25 cellular contexts compared by ENCODE assay signal in genomic region chr3:31571325-31571724, GRCh38.
"Had no signal": no experiment of that assay in that cellular context is flagged by ENCODE, and none has a peak within 500 bp of the region (broad histone marks: within the 10 kb centered on the region; RNA-seq: fewer than 3 reads in every experiment).

No MANE protein-coding gene starts in this region.

- ATAC-seq: activated naive CD4-positive, alpha-beta T cell treated with anti-CD3 and anti-CD28 coated beads, Interleukin-2, amount 50 U/mL, for 72 hours; effector memory CD8-positive, alpha-beta T cell; esophagus mucosa; lower lobe of right lung; mucosa of descending colon; sciatic nerve; stimulated activated naive B cell treated with anti-CD40 and anti-IgM and Interleukin-4, amounts not matched to agents 10 μg/mL and 1 μg/mL and 100 μg/mL, for 72 hours had no signal

- FAIRE-seq: astrocyte, endothelial cell of umbilical vein had no signal

- H3K9me3 Mint-ChIP-seq: central memory CD8-positive, alpha-beta T cell; effector memory CD8-positive, alpha-beta T cell; immature natural killer cell had no signal

- H3K27ac Mint-ChIP-seq: activated naive CD4-positive, alpha-beta T cell treated with anti-CD3 and anti-CD28 coated beads, Interleukin-2, amount 50 U/mL, for 72 hours; stimulated activated naive B cell treated with anti-CD40 and anti-IgM and Interleukin-4, amounts not matched to agents 10 μg/mL and 1 μg/mL and 100 μg/mL, for 72 hours had no signal

- H3K27me3 Mint-ChIP-seq: central memory CD8-positive, alpha-beta T cell; effector memory CD8-positive, alpha-beta T cell; stimulated activated naive B cell treated with anti-CD40 and anti-IgM and Interleukin-4, amounts not matched to agents 10 μg/mL and 1 μg/mL and 100 μg/mL, for 72 hours; type B pancreatic cell had no signal

- H3K4me3 Mint-ChIP-seq: central memory CD8-positive, alpha-beta T cell; effector memory CD8-positive, alpha-beta T cell; immature natural killer cell; stimulated activated naive B cell treated with anti-CD40 and anti-IgM and Interleukin-4, amounts not matched to agents 10 μg/mL and 1 μg/mL and 100 μg/mL, for 72 hours; type B pancreatic cell had no signal

- H3K36me3 Mint-ChIP-seq: immature natural killer cell had no signal

- DNase-seq: activated CD4-positive, alpha-beta T cell treated with anti-CD3 and anti-CD28 coated beads for 4 hours; activated CD4-positive, alpha-beta T cell treated with anti-CD3 and anti-CD28 coated beads, Interleukin-2, amount 50 U/mL, for 48 hours; activated CD8-positive, alpha-beta memory T cell treated with anti-CD3 and anti-CD28 coated beads, Interleukin-2, amount 50 U/mL, for 48 hours; activated effector memory CD4-positive, alpha-beta T cell treated with Interleukin-2 at 50 U/mL for 16 hours; activated T-cell treated with anti-CD3 and anti-CD28 coated beads, Interleukin-2, amount 50 U/mL, for 48 hours; dorsolateral prefrontal cortex; effector memory CD8-positive, alpha-beta T cell; foreskin melanocyte; glutamatergic neuron; immature natural killer cell; lower lobe of right lung; mesendoderm; mucosa of descending colon; occipital lobe; posterior cingulate gyrus; small intestine; stimulated activated naive B cell treated with anti-CD40 and anti-IgM and Interleukin-4, amounts not matched to agents 10 μg/mL and 1 μg/mL and 100 μg/mL, for 72 hours; T-helper 9 cell had no signal
